ENCODE assay signal across 9 cellular contexts in genomic region chr2:219059725-219060682, GRCh38. TPM values are rescaled to one million over a fixed set of nuclear protein-coding genes. Genes with fewer than 3 reads are reported as not detected.
DNase-seq lines count a peak whose midpoint lies in the region; ATAC-seq, FAIRE-seq and TF ChIP-seq lines count a peak whose summit lies in the region.
"Had no signal": no experiment of that assay in that cellular context is flagged by ENCODE, and none has a peak within 500 bp of the region (broad histone marks: within the 10 kb centered on the region; RNA-seq: fewer than 3 reads in every experiment).

No MANE protein-coding gene starts in this region.

- H3K9me3 ChIP-seq in HepG2 (ENCODE audit: low read length) = no peaks in the 10 kb centered on the region
- no peaks in the 10 kb centered on the region for H3K9me3 ChIP-seq in stomach

- TF ChIP-seq EP300 in HepG2 (IDR thresholded peaks at IDR 0.05; ENCODE audit: low read depth in 2 of 2, low read length in 2 of 2) (no peak), HepG2 (CRISPR knock-in tag; IDR thresholded peaks at IDR 0.05; ENCODE audit: borderline replicate concordance) (no peak), stomach (IDR thresholded peaks at IDR 0.05) (no peak)

- in situ Hi-C loops in HepG2 (cut with HindIII; ENCODE audit: extremely low pct_ligation_motif_present, low pct_unique_long_range_greater_than_20kb) = loop anchor here (5.0 kb wide), 2 partner anchors 57 to 97 kb away; no protein-coding TSS in a partner anchor

- TF ChIP-seq CTCF in HepG2 (CRISPR knock-in tag; IDR thresholded peaks at IDR 0.05) (no peak), stomach (IDR thresholded peaks at IDR 0.05) (no peak)

- H3K4me2 ChIP-seq in HepG2 (ENCODE audit: low read depth, low read length) = peak overlapping the region; percentile 93

- H3K36me3 ChIP-seq in HepG2 (replicated peaks in 1 of 2; ENCODE audit: control insufficient read depth in 1 of 2, insufficient read depth in 2 of 2, low read length in 2 of 2) (no peaks in the 10 kb centered on the region), stomach (peaks cover 0 to 16% (median 7%) of the 10 kb centered on the region in 4 donors)

- H3K79me2 ChIP-seq in HepG2 (ENCODE audit: insufficient read depth, low read length) = no peaks in the 10 kb centered on the region

- H2AFZ ChIP-seq in HepG2 (ENCODE audit: low read length) = no peak overlapping the region

- H3K27ac ChIP-seq in HepG2 (ENCODE audit: extremely low read length, insufficient read depth, low read length) = no peak overlapping the region
- peak overlapping the region; percentile 69 to 85 (median 73) for H3K27ac ChIP-seq in stomach

- H3K4me3 ChIP-seq in HepG2 (replicated peaks in 1 of 3; ENCODE audit: insufficient read depth in 1 of 3, low read depth in 2 of 3, low read length in 3 of 3) = peak overlapping the region; percentile 30 to 70 (median 50)
- peak overlapping the region; percentile 46 to 61 (median 56) for H3K4me3 ChIP-seq in stomach

- H3K9me3 Mint-ChIP-seq in activated CD4-positive, alpha-beta T cell treated with anti-CD3 and anti-CD28 coated beads, Interleukin-2, amount 10 ng/mL, durations not matched to agents 7 days and 5 days = no peaks in the 10 kb centered on the region
- H3K9me3 Mint-ChIP-seq in activated CD4-positive, alpha-beta memory T cell treated with anti-CD3 and anti-CD28 coated beads for 36 hours = no peaks in the 10 kb centered on the region

- H4K20me1 ChIP-seq in HepG2 (ENCODE audit: insufficient read depth, low read length) = peaks cover 10% of the 10 kb centered on the region; the same call in 1 of the 2 replicates

- CTCF ChIA-PET in activated CD4-positive, alpha-beta T cell treated with anti-CD3 and anti-CD28 coated beads, Interleukin-2, amount 10 ng/mL, durations not matched to agents 7 days and 5 days (lab: Charles Lee) = interaction anchor here (0.5 to 4.8 kb wide), 10 partner anchors 20 to 424 kb away, joined by 3 to 30 read pairs (median 8); no protein-coding TSS in a partner anchor
- CTCF ChIA-PET in activated CD4-positive, alpha-beta memory T cell treated with anti-CD3 and anti-CD28 coated beads for 36 hours (lab: Charles Lee) = interaction anchor here (0.9 to 12.3 kb wide), 18 partner anchors 12 to 239 kb away, joined by 3 to 238 read pairs (median 14); no protein-coding TSS in a partner anchor
- CTCF ChIA-PET in HepG2 (lab: Yijun Ruan, JAX; ENCODE audit: low intra/inter-chr PET ratio, low total read pairs) = interaction anchor here (1.3 to 4.3 kb wide), 3 partner anchors 44 to 95 kb away, joined by 7 to 82 read pairs (median 56); no protein-coding TSS in a partner anchor

- peaks cover 77% of the 10 kb centered on the region for H3K27me3 Mint-ChIP-seq in activated CD4-positive, alpha-beta T cell treated with anti-CD3 and anti-CD28 coated beads, Interleukin-2, amount 10 ng/mL, durations not matched to agents 7 days and 5 days
- H3K27me3 Mint-ChIP-seq in activated CD4-positive, alpha-beta memory T cell treated with anti-CD3 and anti-CD28 coated beads for 36 hours = peaks cover 61% of the 10 kb centered on the region

- H3K4me1 ChIP-seq in HepG2 (ENCODE audit: insufficient read depth, low read length) = peaks cover 23% of the 10 kb centered on the region
- H3K4me1 ChIP-seq in stomach = peaks cover 41 to 55% (median 53%) of the 10 kb centered on the region in 4 donors

- H3K4me1 Mint-ChIP-seq in activated CD4-positive, alpha-beta T cell treated with anti-CD3 and anti-CD28 coated beads, Interleukin-2, amount 10 ng/mL, durations not matched to agents 7 days and 5 days = peaks cover 16% of the 10 kb centered on the region
- peaks cover 26% of the 10 kb centered on the region for H3K4me1 Mint-ChIP-seq in activated CD4-positive, alpha-beta memory T cell treated with anti-CD3 and anti-CD28 coated beads for 36 hours (ENCODE audit: low read depth)

- H3K27ac Mint-ChIP-seq in activated CD4-positive, alpha-beta T cell treated with anti-CD3 and anti-CD28 coated beads, Interleukin-2, amount 10 ng/mL, durations not matched to agents 7 days and 5 days = no peak overlapping the region
- no peak overlapping the region for H3K27ac Mint-ChIP-seq in activated CD4-positive, alpha-beta memory T cell treated with anti-CD3 and anti-CD28 coated beads for 36 hours

- H3K27me3 ChIP-seq in HepG2 (ENCODE audit: control insufficient read depth in 1 of 2, insufficient read depth in 2 of 2, low read length in 2 of 2) (peaks cover 14 to 58% of the 10 kb centered on the region in 2 experiments; a peak in 4 of 5 replicates), stomach (peaks cover 15 to 93% (median 52%) of the 10 kb centered on the region in 3 donors)

- no peak overlapping the region for H3K9ac ChIP-seq in HepG2 (ENCODE audit: insufficient read depth, low read depth, low read length)

- H3K36me3 Mint-ChIP-seq in activated CD4-positive, alpha-beta T cell treated with anti-CD3 and anti-CD28 coated beads, Interleukin-2, amount 10 ng/mL, durations not matched to agents 7 days and 5 days (ENCODE audit: low read depth) = no peaks in the 10 kb centered on the region
- H3K36me3 Mint-ChIP-seq in activated CD4-positive, alpha-beta memory T cell treated with anti-CD3 and anti-CD28 coated beads for 36 hours = no peaks in the 10 kb centered on the region

- peak; percentile 10 for ATAC-seq in HepG2
- no peak for ATAC-seq in HG03457 (IDR thresholded peaks at IDR 0.05; ENCODE audit: unreplicated experiment)
- ATAC-seq in HG02678 (IDR thresholded peaks at IDR 0.05; ENCODE audit: unreplicated experiment) = no peak

- TF ChIP-seq POLR2A in HepG2 (IDR thresholded peaks at IDR 0.05; ENCODE audit: insufficient read depth in 1 of 2, low read depth in 2 of 2, low read length in 2 of 2) (no peak), stomach (IDR thresholded peaks at IDR 0.05) (no peak)

- WGBS in HepG2 (ENCODE audit: low lambda C conversion rate) = 2% methylated on average over 25 of the region's 81 CpGs
- WGBS in stomach, 5 donors = 2 to 10% (median 2%) methylated on average over 16 to 81 of the region's 81 CpGs

- FAIRE-seq in HepG2 (lab: Jason Lieb, UNC) = no peak

- no peak for TF ChIP-seq RAD21 in HepG2 (CRISPR knock-in tag; IDR thresholded peaks at IDR 0.05)

- intact Hi-C loops in activated CD4-positive, alpha-beta memory T cell treated with anti-CD3 and anti-CD28 coated beads for 36 hours (cut with micrococcal nuclease) = loop anchor here (5.0 kb wide), 2 partner anchors 78 to 237 kb away; no protein-coding TSS in a partner anchor
- intact Hi-C loops in HepG2 (cut with micrococcal nuclease; ENCODE audit: unreplicated experiment) = loop anchor here (1.0 to 5.0 kb wide), 4 partner anchors 44 to 237 kb away; no protein-coding TSS in a partner anchor
- intact Hi-C loops in stomach (cut with DNase I; ENCODE audit: low total_unique reads) = loop anchor here (5.0 to 10.0 kb wide), 2 partner anchors 55 to 97 kb away; no protein-coding TSS in a partner anchor

- no peak overlapping the region for H3K4me3 Mint-ChIP-seq in activated CD4-positive, alpha-beta T cell treated with anti-CD3 and anti-CD28 coated beads, Interleukin-2, amount 10 ng/mL, durations not matched to agents 7 days and 5 days
- H3K4me3 Mint-ChIP-seq in activated CD4-positive, alpha-beta memory T cell treated with anti-CD3 and anti-CD28 coated beads for 36 hours = no peak overlapping the region

- POLR2A ChIA-PET in activated CD4-positive, alpha-beta T cell treated with anti-CD3 and anti-CD28 coated beads, Interleukin-2, amount 10 ng/mL, durations not matched to agents 7 days and 5 days (lab: Charles Lee) = no interaction called here
- POLR2A ChIA-PET in activated CD4-positive, alpha-beta memory T cell treated with anti-CD3 and anti-CD28 coated beads for 36 hours (lab: Charles Lee) = interaction anchor here (1.5 kb wide), 1 partner anchor 97 kb away, joined by 4 read pairs; no protein-coding TSS in a partner anchor
- POLR2A ChIA-PET in HepG2 (lab: Yijun Ruan, JAX) = interaction anchor here (0.9 to 4.5 kb wide), 8 partner anchors 11 to 235 kb away, joined by 4 to 38 read pairs (median 6); no protein-coding TSS in a partner anchor

- DNase-seq in activated CD4-positive, alpha-beta T cell treated with anti-CD3 and anti-CD28 coated beads, Interleukin-2, amount 50 U/mL, for 48 hours = peak; percentile 13 to 18
- DNase-seq in activated CD4-positive, alpha-beta T cell treated with anti-CD3 and anti-CD28 coated beads, Interleukin-2, amount 10 ng/mL, durations not matched to agents 7 days and 5 days = no peak
- peak; percentile 11 for DNase-seq in activated CD4-positive, alpha-beta memory T cell treated with anti-CD3 and anti-CD28 coated beads for 36 hours
- no peak for DNase-seq in HepG2 (ENCODE audit: low spot score)
- peak; percentile 51 for DNase-seq in stomach
- DNase-seq in islet precursor cell = no peak

- no TSS peak for BruUV-seq in HepG2 (replicated peaks; lab: Mats Ljungman, UMichigan)

RNA-seq across cellular contexts. Expression of gene IHH, which starts 0.7 kb away (rescaled TPM):
- not detected for total RNA-seq in activated CD4-positive, alpha-beta T cell treated with anti-CD3 and anti-CD28 coated beads, Interleukin-2, amount 10 ng/mL, durations not matched to agents 7 days and 5 days
- total RNA-seq in activated CD4-positive, alpha-beta memory T cell treated with anti-CD3 and anti-CD28 coated beads for 36 hours = under 1 TPM in 1 of 2 experiments, not detected in 1; 0.10 TPM
- 0.15 and 0.42 TPM in 2 replicates for total RNA-seq in HepG2 (2016; rRNA removed; fragmentation: Illumina TruSeq; extraction: Trizol)
- 0.20 TPM in 1 of 2 replicates, not detected in the other for total RNA-seq in HepG2 (2016; cell fraction: cytosol; rRNA removed; fragmentation: Illumina TruSeq; extraction: Trizol; ENCODE audit: low read depth)
- 0.31 and 0.39 TPM in 2 replicates for total RNA-seq in HepG2 (2016; cell fraction: insoluble cytoplasmic fraction; rRNA removed; fragmentation: Illumina TruSeq; extraction: Trizol)
- total RNA-seq in HepG2 (2016; cell fraction: membrane; rRNA removed; fragmentation: Illumina TruSeq; extraction: Trizol) = 0.28 and 0.31 TPM in 2 replicates
- 0.63 and 0.90 TPM in 2 replicates for total RNA-seq in HepG2 (2016; cell fraction: nucleus; rRNA removed; fragmentation: Illumina TruSeq; extraction: Trizol)
- 0.10 TPM in 1 of 2 replicates, not detected in the other for polyA plus RNA-seq in HepG2 (2011; rRNA removed)
- 0.09 TPM in 2 replicates for polyA plus RNA-seq in HepG2 (2011; cell fraction: cytosol; rRNA removed)
- 0.16 and 0.37 TPM in 2 replicates for polyA plus RNA-seq in HepG2 (2011; cell fraction: nucleus; rRNA removed)
- 0.08 and 0.12 TPM in 2 replicates for polyA plus RNA-seq in HepG2 (2012)
- polyA plus RNA-seq in HepG2 (2016; cell fraction: cytosol; fragmentation: Illumina TruSeq; extraction: Trizol; ENCODE audit: low read depth) = 0.11 and 0.16 TPM in 2 replicates
- 0.30 and 0.58 TPM in 2 replicates for polyA plus RNA-seq in HepG2 (2016; cell fraction: insoluble cytoplasmic fraction; fragmentation: Illumina TruSeq; extraction: Trizol; ENCODE audit: low read depth)
- 0.41 and 0.43 TPM in 2 replicates for polyA plus RNA-seq in HepG2 (2016; cell fraction: membrane; fragmentation: Illumina TruSeq; extraction: Trizol; ENCODE audit: low read depth)
- polyA plus RNA-seq in HepG2 (2016; cell fraction: nucleus; fragmentation: Illumina TruSeq; extraction: Trizol; ENCODE audit: insufficient read depth, low read depth) = 0.81 and 1.1 TPM in 2 replicates
- 0.26 TPM in 1 of 2 replicates, not detected in the other for polyA minus RNA-seq in HepG2 (2011; rRNA and poly(A)+ RNA removed; ENCODE audit: low replicate concordance)
- not detected in 2 replicates for polyA minus RNA-seq in HepG2 (2011; cell fraction: cytosol; rRNA and poly(A)+ RNA removed)
- polyA minus RNA-seq in HepG2 (2011; cell fraction: nucleus; rRNA and poly(A)+ RNA removed) = 0.26 and 0.50 TPM in 2 replicates
- 10 to 100 TPM in 4 of 5 donors, under 1 TPM in 1; 0.58 to 59.1 (median 16.5) TPM for total RNA-seq in stomach
- 1 to 10 TPM; 6.4 to 9.0 (median 7.8) TPM for polyA plus RNA-seq in stomach

RNA-seq across cellular contexts. Expression of gene CFAP65, which starts 18.7 kb away (rescaled TPM):
- total RNA-seq in activated CD4-positive, alpha-beta T cell treated with anti-CD3 and anti-CD28 coated beads, Interleukin-2, amount 10 ng/mL, durations not matched to agents 7 days and 5 days = not detected
- not detected for total RNA-seq in activated CD4-positive, alpha-beta memory T cell treated with anti-CD3 and anti-CD28 coated beads for 36 hours
- total RNA-seq in HepG2 (2016; rRNA removed; fragmentation: Illumina TruSeq; extraction: Trizol) = not detected in 2 replicates
- total RNA-seq in HepG2 (2016; cell fraction: cytosol; rRNA removed; fragmentation: Illumina TruSeq; extraction: Trizol; ENCODE audit: low read depth) = not detected in 2 replicates
- total RNA-seq in HepG2 (2016; cell fraction: insoluble cytoplasmic fraction; rRNA removed; fragmentation: Illumina TruSeq; extraction: Trizol) = not detected in 2 replicates
- not detected in 2 replicates for total RNA-seq in HepG2 (2016; cell fraction: membrane; rRNA removed; fragmentation: Illumina TruSeq; extraction: Trizol)
- not detected in 2 replicates for total RNA-seq in HepG2 (2016; cell fraction: nucleus; rRNA removed; fragmentation: Illumina TruSeq; extraction: Trizol)
- 0.03 and 0.05 TPM in 2 replicates for polyA plus RNA-seq in HepG2 (2011; rRNA removed)
- polyA plus RNA-seq in HepG2 (2011; cell fraction: cytosol; rRNA removed) = 0.03 TPM in 2 replicates
- 0.17 and 0.18 TPM in 2 replicates for polyA plus RNA-seq in HepG2 (2011; cell fraction: nucleus; rRNA removed)
- polyA plus RNA-seq in HepG2 (2012) = 0.09 TPM in 1 of 2 replicates, not detected in the other
- polyA plus RNA-seq in HepG2 (2016; cell fraction: cytosol; fragmentation: Illumina TruSeq; extraction: Trizol; ENCODE audit: low read depth) = not detected in 2 replicates
- polyA plus RNA-seq in HepG2 (2016; cell fraction: insoluble cytoplasmic fraction; fragmentation: Illumina TruSeq; extraction: Trizol; ENCODE audit: low read depth) = not detected in 2 replicates
- polyA plus RNA-seq in HepG2 (2016; cell fraction: membrane; fragmentation: Illumina TruSeq; extraction: Trizol; ENCODE audit: low read depth) = not detected in 2 replicates
- not detected in 2 replicates for polyA plus RNA-seq in HepG2 (2016; cell fraction: nucleus; fragmentation: Illumina TruSeq; extraction: Trizol; ENCODE audit: insufficient read depth, low read depth)
- not detected in 2 replicates for polyA minus RNA-seq in HepG2 (2011; rRNA and poly(A)+ RNA removed; ENCODE audit: low replicate concordance)
- polyA minus RNA-seq in HepG2 (2011; cell fraction: cytosol; rRNA and poly(A)+ RNA removed) = not detected in 2 replicates
- not detected in 2 replicates for polyA minus RNA-seq in HepG2 (2011; cell fraction: nucleus; rRNA and poly(A)+ RNA removed)
- 1 to 10 TPM in 1 of 5 donors, not detected in 4; 2.6 TPM for total RNA-seq in stomach
- polyA plus RNA-seq in stomach = under 1 TPM in 1 of 3 donors, not detected in 2; 0.10 TPM
- total RNA-seq: subcutaneous adipose tissue had no signal

Comparison
In these comparisons a context has a peak if more than half of its experiments do, and no peak if none do; other contexts are left out.
1. DNase-seq: peak in activated CD4-positive, alpha-beta T cell treated with anti-CD3 and anti-CD28 coated beads, Interleukin-2, amount 50 U/mL, for 48 hours (2 of 2), activated CD4-positive, alpha-beta memory T cell treated with anti-CD3 and anti-CD28 coated beads for 36 hours (single experiment) and stomach (single experiment); none in activated CD4-positive, alpha-beta T cell treated with anti-CD3 and anti-CD28 coated beads, Interleukin-2, amount 10 ng/mL, durations not matched to agents 7 days and 5 days (single experiment), HepG2 (single experiment) and islet precursor cell (single experiment).